1 cellular context compared by ENCODE assay signal in genomic region chr11:116853461-116854073, GRCh38.
TF ChIP-seq lines count a peak whose summit lies in the region.

No MANE protein-coding gene starts in this region.

TF ChIP-seq in GM12878, 131 proteins besides CTCF, POLR2A, EP300 and RAD21 (continued from another document and continues in another):
- no peak for TF ChIP-seq CUX1 (IDR thresholded peaks at IDR 0.05; ENCODE audit: insufficient replicate concordance, low read depth, low read length)
- no peak for TF ChIP-seq ZNF207 (IDR thresholded peaks at IDR 0.05; ENCODE audit: borderline replicate concordance)
- TF ChIP-seq EED (IDR thresholded peaks at IDR 0.05; ENCODE audit: low read depth) = peak; percentile 20; the same call in 1 of the 2 replicates
- peak; percentile 43; the same call in 1 of the 2 replicates for TF ChIP-seq ZBTB40 (IDR thresholded peaks at IDR 0.05; ENCODE audit: borderline replicate concordance)
- no peak for TF ChIP-seq RAD51 (IDR thresholded peaks at IDR 0.05)
- TF ChIP-seq POLR2AphosphoS2 (IDR thresholded peaks at IDR 0.05; ENCODE audit: low read depth, low read length) = no peak
- no peak for TF ChIP-seq POLR2AphosphoS5 (IDR thresholded peaks at IDR 0.05; ENCODE audit: low read length)
- TF ChIP-seq RELA (IDR thresholded peaks at IDR 0.05; ENCODE audit: borderline replicate concordance, partially characterized antibody) = no peak
- peak; percentile 30; the same call in 1 of the 2 replicates for TF ChIP-seq SMC3 (IDR thresholded peaks at IDR 0.05; ENCODE audit: borderline replicate concordance, low read length)
- TF ChIP-seq HDGF (IDR thresholded peaks at IDR 0.05) = 0 out of 2 replicates have a peak, but pooled peaks have one; percentile 43
- TF ChIP-seq USF2 (IDR thresholded peaks at IDR 0.05; ENCODE audit: borderline replicate concordance, low read depth, low read length) = no peak
- TF ChIP-seq MLLT1 (IDR thresholded peaks at IDR 0.05) = peak; percentile 76
- TF ChIP-seq ZNF592 (IDR thresholded peaks at IDR 0.05) = no peak
- TF ChIP-seq IKZF2 (IDR thresholded peaks at IDR 0.05) = peak; percentile 51 to 53; a peak in 2 of 4 replicates
- no peak for TF ChIP-seq SMAD1 (IDR thresholded peaks at IDR 0.05; ENCODE audit: low read depth, partially characterized antibody)
- TF ChIP-seq BHLHE40 (IDR thresholded peaks at IDR 0.05; ENCODE audit: borderline replicate concordance in 1 of 2, low read depth in 2 of 2, low read length in 1 of 2) = peak; percentile 49 to 78; a peak in 2 of 4 replicates
- peak; percentile 58; the same call in 1 of the 2 replicates for TF ChIP-seq ATF2 (IDR thresholded peaks at IDR 0.05; ENCODE audit: low read length)
- TF ChIP-seq, protein P1, sequence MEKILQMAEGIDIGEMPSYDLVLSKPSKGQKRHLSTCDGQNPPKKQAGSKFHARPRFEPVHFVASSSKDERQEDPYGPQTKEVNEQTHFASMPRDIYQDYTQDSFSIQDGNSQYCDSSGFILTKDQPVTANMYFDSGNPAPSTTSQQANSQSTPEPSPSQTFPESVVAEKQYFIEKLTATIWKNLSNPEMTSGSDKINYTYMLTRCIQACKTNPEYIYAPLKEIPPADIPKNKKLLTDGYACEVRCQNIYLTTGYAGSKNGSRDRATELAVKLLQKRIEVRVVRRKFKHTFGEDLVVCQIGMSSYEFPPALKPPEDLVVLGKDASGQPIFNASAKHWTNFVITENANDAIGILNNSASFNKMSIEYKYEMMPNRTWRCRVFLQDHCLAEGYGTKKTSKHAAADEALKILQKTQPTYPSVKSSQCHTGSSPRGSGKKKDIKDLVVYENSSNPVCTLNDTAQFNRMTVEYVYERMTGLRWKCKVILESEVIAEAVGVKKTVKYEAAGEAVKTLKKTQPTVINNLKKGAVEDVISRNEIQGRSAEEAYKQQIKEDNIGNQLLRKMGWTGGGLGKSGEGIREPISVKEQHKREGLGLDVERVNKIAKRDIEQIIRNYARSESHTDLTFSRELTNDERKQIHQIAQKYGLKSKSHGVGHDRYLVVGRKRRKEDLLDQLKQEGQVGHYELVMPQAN (conservative IDR thresholded peaks at IDR 0.05) = no peak
- TF ChIP-seq BCL11A (IDR thresholded peaks at IDR 0.05; ENCODE audit: low read depth, low read length) = 0 out of 2 replicates have a peak, but pooled peaks have one; percentile 17
- peak; percentile 74 for TF ChIP-seq ATF7 (IDR thresholded peaks at IDR 0.05; ENCODE audit: low read depth)
- TF ChIP-seq GATAD2B (conservative IDR thresholded peaks at IDR 0.05; ENCODE audit: low read depth) = no peak
- peak in 1 of 2 experiments; percentile 52; a peak in 1 of 4 replicates for TF ChIP-seq ETV6 (conservative IDR thresholded peaks at IDR 0.05 in 1 of 2, IDR thresholded peaks at IDR 0.05 in 1 of 2; ENCODE audit: borderline replicate concordance in 1 of 2, low read depth in 1 of 2)
- TF ChIP-seq SIN3A (IDR thresholded peaks at IDR 0.05; ENCODE audit: low read depth, low read length) = no peak
- TF ChIP-seq SUPT20H (IDR thresholded peaks at IDR 0.05; ENCODE audit: borderline replicate concordance, control insufficient read depth, low read depth, low read length) = no peak
- no peak for TF ChIP-seq PAX8 (IDR thresholded peaks at IDR 0.05)
- no peak for TF ChIP-seq IRF3 (IDR thresholded peaks at IDR 0.05)
- no peak for TF ChIP-seq KDM1A (IDR thresholded peaks at IDR 0.05; ENCODE audit: borderline replicate concordance)
- TF ChIP-seq ZNF24 (IDR thresholded peaks at IDR 0.05) = no peak
- no peak for TF ChIP-seq SIX5 (IDR thresholded peaks at IDR 0.05; ENCODE audit: low read depth, low read length, severe bottlenecking)
- peak; percentile 38; the same call in 1 of the 2 replicates for TF ChIP-seq GABPA (IDR thresholded peaks at IDR 0.05; ENCODE audit: low read depth)
- peak; percentile 20; the same call in 1 of the 2 replicates for TF ChIP-seq BACH1 (IDR thresholded peaks at IDR 0.05; ENCODE audit: borderline replicate concordance)
- no peak for TF ChIP-seq LARP7 (IDR thresholded peaks at IDR 0.05)
- no peak for TF ChIP-seq CHD4 (IDR thresholded peaks at IDR 0.05)
- TF ChIP-seq YY1 (IDR thresholded peaks at IDR 0.05; ENCODE audit: low read depth, low read length) = peak; percentile 49
- TF ChIP-seq ATF3 (IDR thresholded peaks at IDR 0.05; ENCODE audit: borderline replicate concordance, extremely low read depth, low read depth, low read length) = no peak
- TF ChIP-seq CBFB (IDR thresholded peaks at IDR 0.05; ENCODE audit: low read depth) = peak; percentile 84
- peak; percentile 49 for TF ChIP-seq JUNB (IDR thresholded peaks at IDR 0.05)
